In the genomic region with DNA sequence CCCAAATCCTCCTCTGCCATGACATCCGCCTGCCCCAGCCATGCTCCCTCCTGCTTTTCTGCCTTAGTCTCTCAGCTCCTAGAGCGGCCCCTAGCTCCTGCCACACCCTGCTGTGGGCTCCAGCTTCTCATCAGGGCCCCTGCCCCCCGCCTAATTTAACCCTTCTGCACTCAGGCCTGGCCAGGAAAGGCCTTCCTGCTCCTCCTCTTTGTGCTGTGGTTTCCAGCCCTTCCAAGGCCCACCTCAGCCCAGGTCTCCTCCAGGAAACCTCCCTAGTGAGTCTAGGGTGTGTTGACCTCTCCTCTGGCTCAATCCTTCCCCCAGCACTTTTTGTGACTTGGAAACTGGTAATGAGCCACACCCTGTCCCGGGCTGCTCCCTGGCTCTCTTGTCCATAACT, we compare ENCODE assay signal across 18 cellular contexts. TPM values are rescaled to one million over a fixed set of nuclear protein-coding genes. Genes with fewer than 3 reads are reported as not detected.
"Had no signal": no experiment of that assay in that cellular context is flagged by ENCODE, and none has a peak within 500 bp of the region (broad histone marks: within the 10 kb centered on the region; RNA-seq: fewer than 3 reads in every experiment).

No MANE protein-coding gene starts in this region.

- H3K4me3 ChIP-seq: smooth muscle cell, stomach, thoracic aorta, upper lobe of right lung had no signal

- H3K9me3 ChIP-seq: stomach, thoracic aorta, upper lobe of right lung had no signal

- H3K4me1 ChIP-seq: stomach, upper lobe of right lung had no signal

- DNase-seq: activated CD4-positive, alpha-beta T cell treated with anti-CD3 and anti-CD28 coated beads, Interleukin-2, amount 10 ng/mL, durations not matched to agents 7 days and 5 days; activated naive CD4-positive, alpha-beta T cell treated with Interleukin-2 at 50 U/mL for 16 hours; anterior cingulate cortex; brain microvascular endothelial cell; left cardiac atrium; naive thymus-derived CD4-positive, alpha-beta T cell; nucleus accumbens; stomach; upper lobe of right lung had no signal

- ATAC-seq: naive thymus-derived CD4-positive, alpha-beta T cell; upper lobe of right lung had no signal

- H3K36me3 ChIP-seq: brain microvascular endothelial cell, stomach, thoracic aorta, upper lobe of right lung had no signal

- H3K27me3 ChIP-seq: brain microvascular endothelial cell, stomach, upper lobe of right lung had no signal

- H3K4me2 ChIP-seq: smooth muscle cell had no signal

- H3K27ac ChIP-seq: brain microvascular endothelial cell, stomach, thoracic aorta, upper lobe of right lung had no signal

RNA-seq across cellular contexts. Expression of a gene that starts 11.3 kb away (rescaled TPM):
- total RNA-seq: activated CD4-positive, alpha-beta T cell treated with anti-CD3 and anti-CD28 coated beads, Interleukin-2, amount 10 ng/mL, durations not matched to agents 7 days and 5 days; activated CD8-positive, alpha-beta memory T cell treated with anti-CD3 and anti-CD28 coated beads for 36 hours; activated T-helper 1 cell treated with anti-CD3 and anti-CD28 coated beads, Interleukin-12 subunit alpha, Interleukin-12 subunit beta, Interleukin-2, Interleukin-4 antibody, amounts not matched to agents 30 ng/mL and 10 ng/mL and 1 ng/mL, durations not matched to agents 14 hours and 24 hours and 36 hours; chondrocyte; dermis microvascular lymphatic vessel endothelial cell; epithelial cell of proximal tubule; lung microvascular endothelial cell; mononuclear cell; naive thymus-derived CD4-positive, alpha-beta T cell; smooth muscle cell had no signal
- polyA plus RNA-seq: naive thymus-derived CD4-positive, alpha-beta T cell; smooth muscle cell had no signal

RNA-seq across cellular contexts. Expression of a gene that starts 54.3 kb away (rescaled TPM):
- total RNA-seq: chondrocyte, smooth muscle cell had no signal
- polyA plus RNA-seq: smooth muscle cell had no signal
